In genomic region chr10:48976208-48976607, GRCh38 we compare ENCODE assay signal across 10 cellular contexts. TPM values are rescaled to one million over a fixed set of nuclear protein-coding genes. Genes with fewer than 3 reads are reported as not detected.
DNase-seq lines count a peak whose midpoint lies in the region; ATAC-seq and TF ChIP-seq lines count a peak whose summit lies in the region.
"Had no signal": no experiment of that assay in that cellular context is flagged by ENCODE, and none has a peak within 500 bp of the region (broad histone marks: within the 10 kb centered on the region; RNA-seq: fewer than 3 reads in every experiment).

No MANE protein-coding gene starts in this region.

- peak in 2 of 4 donors; percentile 35 to 39 for ATAC-seq in psoas muscle

- intact Hi-C loops in psoas muscle (cut with DNase I): loop anchor here in 1 of 2 donors (5.0 kb wide), 1 partner anchor 546 kb away; no protein-coding TSS in a partner anchor
- intact Hi-C loops in posterior vena cava (cut with DNase I): loop anchor here in 1 of 2 donors (5.0 kb wide), 1 partner anchor 314 kb away; no protein-coding TSS in a partner anchor

- H3K9me3 ChIP-seq in psoas muscle: no peaks in the 10 kb centered on the region
- H3K9me3 ChIP-seq: pancreas had no signal

- H3K4me1 ChIP-seq in psoas muscle: no peaks in the 10 kb centered on the region
- H3K4me1 ChIP-seq: pancreas had no signal

- H3K27ac ChIP-seq in psoas muscle: no peak overlapping the region
- H3K27ac ChIP-seq: pancreas had no signal

- no peaks in the 10 kb centered on the region for H3K27me3 ChIP-seq in psoas muscle (ENCODE audit: insufficient read depth in 3 of 3, low read length in 2 of 3)
- H3K27me3 ChIP-seq: pancreas had no signal

- peak; percentile 22 for TF ChIP-seq CTCF in psoas muscle (IDR thresholded peaks at IDR 0.05)

- peak; percentile 67 for DNase-seq in DMS53 (lab: John Stamatoyannopoulos, UW)
- DNase-seq in DMS53 treated with DMSO at 0.1 percent for 48 hours (lab: John Stamatoyannopoulos, UW; ENCODE audit: unreplicated experiment): no peak
- peak; percentile 23 for DNase-seq in NCI-H69 (lab: John Stamatoyannopoulos, UW)
- DNase-seq in fibroblast of gingiva (ENCODE audit: low read depth): peak; percentile 15
- no peak for DNase-seq in psoas muscle
- DNase-seq in foreskin melanocyte: no peak
- DNase-seq in D341Med (ENCODE audit: low spot score): no peak
- DNase-seq in posterior vena cava (ENCODE audit: low spot score): no peak
- DNase-seq: NCI-H187, pancreas had no signal

- no peak overlapping the region for H3K4me3 ChIP-seq in psoas muscle
- H3K4me3 ChIP-seq: pancreas had no signal

- H3K36me3 ChIP-seq in psoas muscle (ENCODE audit: insufficient read depth in 1 of 2, low read depth in 1 of 2): no peaks in the 10 kb centered on the region
- H3K36me3 ChIP-seq: pancreas had no signal

RNA-seq across cellular contexts. Expression of gene LRRC18, which starts 36.6 kb away (rescaled TPM):
- total RNA-seq in psoas muscle (not detected), posterior vena cava (not detected)
- polyA plus RNA-seq in psoas muscle: not detected
- total RNA-seq: pancreas had no signal
- polyA plus RNA-seq: pancreas had no signal

Comparison
In these comparisons a context has a peak if more than half of its experiments do, and no peak if none do; other contexts are left out.
1. DNase-seq: peak in DMS53 (single experiment), NCI-H69 (single experiment) and fibroblast of gingiva (single experiment); none in DMS53 treated with DMSO at 0.1 percent for 48 hours (single experiment), psoas muscle (0 of 2), foreskin melanocyte (single experiment), D341Med (single experiment) and posterior vena cava (single experiment).